ENCODE assay signal across 15 cellular contexts in genomic region chr13:29937836-29938235, GRCh38.
DNase-seq lines count a peak whose midpoint lies in the region; ATAC-seq and TF ChIP-seq lines count a peak whose summit lies in the region.
"Had no signal": no experiment of that assay in that cellular context is flagged by ENCODE, and none has a peak within 500 bp of the region (broad histone marks: within the 10 kb centered on the region; RNA-seq: fewer than 3 reads in every experiment).

No MANE protein-coding gene starts in this region.

- POLR2A ChIA-PET in naive thymus-derived CD4-positive, alpha-beta T cell (lab: Charles Lee): interaction anchor here (0.6 to 6.3 kb wide), 5 partner anchors 17 to 176 kb away, joined by 3 to 114 read pairs (median 44); partner anchors contain the start of gene UBL3

- H3K36me3 ChIP-seq in naive thymus-derived CD4-positive, alpha-beta T cell (ENCODE audit: control insufficient read depth in 2 of 3, insufficient read depth in 3 of 3, low read length in 3 of 3): no peaks in the 10 kb centered on the region
- no peaks in the 10 kb centered on the region for H3K36me3 ChIP-seq in testis (ENCODE audit: low read depth, missing control alignments)
- H3K36me3 ChIP-seq: right lobe of liver, tibial artery had no signal

- CTCF ChIA-PET in naive thymus-derived CD4-positive, alpha-beta T cell (lab: Charles Lee): interaction anchor here (0.8 to 6.2 kb wide), 8 partner anchors 12 to 184 kb away, joined by 3 to 100 read pairs (median 18); no protein-coding TSS in a partner anchor

- intact Hi-C loops in naive thymus-derived CD4-positive, alpha-beta T cell (cut with micrococcal nuclease): loop anchor here (1.0 to 10.0 kb wide), 6 partner anchors 34 to 529 kb away; partner anchors contain the start of genes HMGB1 (in 1 of the 2) and SLC7A1 (in 1 of the 2)
- intact Hi-C loops in testis (cut with DNase I; ENCODE audit: low total_unique reads): no loop called here

- H3K36me3 Mint-ChIP-seq in naive thymus-derived CD4-positive, alpha-beta T cell: peaks cover 0 to 5% (median 0%) of the 10 kb centered on the region in 5 donors
- H3K36me3 Mint-ChIP-seq: IgD-negative memory B cell had no signal

- no peaks in the 10 kb centered on the region for H3K27me3 Mint-ChIP-seq in naive thymus-derived CD4-positive, alpha-beta T cell

- in situ Hi-C loops in ACHN (cut with HindIII; ENCODE audit: low pct_ligation_motif_present, low pct_unique_long_range_greater_than_20kb, low sequenced_read_pairs): no loop called here

- no peak overlapping the region for H3K27ac ChIP-seq in naive thymus-derived CD4-positive, alpha-beta T cell (ENCODE audit: low read depth, low read length)
- no peak overlapping the region for H3K27ac ChIP-seq in testis
- H3K27ac ChIP-seq: right lobe of liver, RWPE1, tibial artery had no signal

- peaks cover 38 to 43% of the 10 kb centered on the region in 2 donors for H3K4me1 ChIP-seq in naive thymus-derived CD4-positive, alpha-beta T cell (ENCODE audit: control insufficient read depth in 2 of 2, insufficient read depth in 2 of 2, low read length in 2 of 2)
- H3K4me1 ChIP-seq in testis: no peaks in the 10 kb centered on the region
- H3K4me1 ChIP-seq: tibial artery had no signal

- no peaks in the 10 kb centered on the region for H3K9me3 Mint-ChIP-seq in naive thymus-derived CD4-positive, alpha-beta T cell
- H3K9me3 Mint-ChIP-seq: dendritic cell treated with granulocyte-macrophage colony-stimulating factor and Interleukin-4, amounts not matched to agents 40 ng/mL and 50 ng/mL, for 4 days; IgD-negative memory B cell had no signal

- H3K9me3 ChIP-seq in naive thymus-derived CD4-positive, alpha-beta T cell (ENCODE audit: control insufficient read depth in 2 of 3, low read length in 3 of 3): no peaks in the 10 kb centered on the region
- H3K9me3 ChIP-seq in testis: no peaks in the 10 kb centered on the region
- H3K9me3 ChIP-seq: right lobe of liver, tibial artery had no signal

- no peak for TF ChIP-seq CTCF in testis (IDR thresholded peaks at IDR 0.05)

- 74 to 79% methylated on average over 3 of the region's 3 CpGs for WGBS in testis, 2 donors

- peak overlapping the region; percentile 57 to 96 (median 87) for H3K27ac Mint-ChIP-seq in naive thymus-derived CD4-positive, alpha-beta T cell
- H3K27ac Mint-ChIP-seq: dendritic cell treated with granulocyte-macrophage colony-stimulating factor and Interleukin-4, amounts not matched to agents 40 ng/mL and 50 ng/mL, for 4 days; IgD-negative memory B cell had no signal

- peaks cover 34 to 57% (median 53%) of the 10 kb centered on the region in 7 donors for H3K4me1 Mint-ChIP-seq in naive thymus-derived CD4-positive, alpha-beta T cell

- peak; percentile 22 for ATAC-seq in naive thymus-derived CD4-positive, alpha-beta T cell
- ATAC-seq: right lobe of liver had no signal

- TF ChIP-seq POLR2A in testis (IDR thresholded peaks at IDR 0.05): no peak

- no peaks in the 10 kb centered on the region for H3K27me3 ChIP-seq in naive thymus-derived CD4-positive, alpha-beta T cell (ENCODE audit: control insufficient read depth in 2 of 2, insufficient read depth in 2 of 2, low read length in 2 of 2)
- H3K27me3 ChIP-seq in testis: no peaks in the 10 kb centered on the region
- H3K27me3 ChIP-seq: right lobe of liver had no signal

- H3K4me3 ChIP-seq in naive thymus-derived CD4-positive, alpha-beta T cell (ENCODE audit: low read length): no peak overlapping the region
- no peak overlapping the region for H3K4me3 ChIP-seq in testis
- H3K4me3 ChIP-seq: right lobe of liver, tibial artery had no signal

- H3K4me3 Mint-ChIP-seq in naive thymus-derived CD4-positive, alpha-beta T cell: peak overlapping the region in 9 of 10 donors; percentile 22 to 93 (median 57)
- H3K4me3 Mint-ChIP-seq: dendritic cell treated with granulocyte-macrophage colony-stimulating factor and Interleukin-4, amounts not matched to agents 40 ng/mL and 50 ng/mL, for 4 days; IgD-negative memory B cell had no signal

- DNase-seq in NCI-H187 (lab: John Stamatoyannopoulos, UW) (peak; percentile 10 to 16), NCI-H187 treated with DMSO at 0.1 percent for 48 hours (lab: John Stamatoyannopoulos, UW) (no peak), NCI-H510A treated with DMSO at 0.1 percent for 48 hours (lab: John Stamatoyannopoulos, UW) (peak; percentile 22), ACHN (no peak), testis (no peak), NCI-H2029 (lab: John Stamatoyannopoulos, UW) (no peak)
- peak; percentile 55 for DNase-seq in activated CD8-positive, alpha-beta memory T cell treated with anti-CD3 and anti-CD28 coated beads, Interleukin-2, amount 50 U/mL, for 48 hours
- DNase-seq in naive thymus-derived CD4-positive, alpha-beta T cell: peak in 6 of 9 donors; percentile 33 to 58 (median 43)
- DNase-seq: kidney, NCI-H2029 treated with DMSO at 0.1 percent for 48 hours, right lobe of liver, tibial artery had no signal

Comparison
In these comparisons a context has a peak if more than half of its experiments do, and no peak if none do; other contexts are left out.
1. DNase-seq: peak in NCI-H187 (2 of 2), NCI-H510A treated with DMSO at 0.1 percent for 48 hours (single experiment), activated CD8-positive, alpha-beta memory T cell treated with anti-CD3 and anti-CD28 coated beads, Interleukin-2, amount 50 U/mL, for 48 hours (single experiment) and naive thymus-derived CD4-positive, alpha-beta T cell (6 of 9); none in NCI-H187 treated with DMSO at 0.1 percent for 48 hours (single experiment), ACHN (single experiment), testis (single experiment) and NCI-H2029 (single experiment).